13 cellular contexts compared by ENCODE assay signal in genomic region chr11:67384851-67385366, GRCh38. TPM values are rescaled to one million over a fixed set of nuclear protein-coding genes. Genes with fewer than 3 reads are reported as not detected.
A peak's percentile ranks its signal among the peaks of the same experiment; 100 is the strongest.
DNase-seq lines count a peak whose midpoint lies in the region; ATAC-seq, FAIRE-seq and TF ChIP-seq lines count a peak whose summit lies in the region.
"Had no signal": no experiment of that assay in that cellular context is flagged by ENCODE, and none has a peak within 500 bp of the region (broad histone marks: within the 10 kb centered on the region; RNA-seq: fewer than 3 reads in every experiment).

No MANE protein-coding gene starts in this region.

- DNase-seq in RCC 7860 (ENCODE audit: low spot score), result peak; percentile 81
- DNase-seq in epithelial cell of esophagus (ENCODE audit: low read depth), result peak; percentile 74
- peak; percentile 56 for DNase-seq in pons (ENCODE audit: low spot score)
- DNase-seq in NCI-H128 (lab: John Stamatoyannopoulos, UW; ENCODE audit: unreplicated experiment), result no peak
- no peak for DNase-seq in NOMO-1 treated with DMSO at 0.1 percent for 48 hours (lab: John Stamatoyannopoulos, UW; ENCODE audit: unreplicated experiment)
- DNase-seq in mucosa of gallbladder (ENCODE audit: low spot score), result no peak
- DNase-seq: effector CD8-positive, alpha-beta T cell; NCI-H1436 treated with DMSO at 0.1 percent for 48 hours had no signal

- CTCF ChIA-PET in HEK293 (lab: Yijun Ruan, JAX), result interaction anchor here (0.7 to 25.6 kb wide), 6 partner anchors 17 to 134 kb away, joined by 3 to 898 read pairs (median 5); partner anchors contain the start of genes CLCF1, POLD4 and PPP1CA

- TF ChIP-seq CTCF in HEK293 (tag by site-specific recombination; IDR thresholded peaks at IDR 0.05) (no peak), epithelial cell of esophagus (IDR thresholded peaks at IDR 0.05; ENCODE audit: insufficient read depth, low read depth, low read length, missing control alignments) (no peak)

- no peak for ATAC-seq in HG03378 (IDR thresholded peaks at IDR 0.05; ENCODE audit: unreplicated experiment)
- ATAC-seq: activated naive CD4-positive, alpha-beta T cell treated with anti-CD3 and anti-CD28 coated beads, Interleukin-2, amount 50 U/mL, for 72 hours; mucosa of descending colon had no signal

- peak; percentile 46 for FAIRE-seq in RCC 7860 (lab: Jason Lieb, UNC)
- FAIRE-seq: GM18507 had no signal

- H3K27ac ChIP-seq in HEK293 (ENCODE audit: extremely low read depth, low read depth, low read length), result no peak overlapping the region

- H3K9me3 ChIP-seq in HEK293 (ENCODE audit: control insufficient read depth, insufficient read depth, low read depth, low read length), result no peaks in the 10 kb centered on the region
- H3K9me3 ChIP-seq: mucosa of descending colon had no signal

- no peak overlapping the region for H3K4me3 ChIP-seq in HEK293 (ENCODE audit: low read depth, low read length)
- no peak overlapping the region for H3K4me3 ChIP-seq in epithelial cell of esophagus (ENCODE audit: low read length)
- H3K4me3 ChIP-seq: mucosa of descending colon had no signal

- no peaks in the 10 kb centered on the region for H3K36me3 ChIP-seq in HEK293 (ENCODE audit: control insufficient read depth in 2 of 2, insufficient read depth in 1 of 2, low read length in 2 of 2)

- POLR2A ChIA-PET in HEK293 (lab: Yijun Ruan, JAX), result interaction anchor here (1.8 kb wide), 1 partner anchor 16 kb away, joined by 5 read pairs; the partner anchor contains the start of gene PPP1CA

- H3K4me1 ChIP-seq in HEK293 (ENCODE audit: control insufficient read depth, insufficient read depth, low read length), result no peaks in the 10 kb centered on the region

TF ChIP-seq in HEK293, 187 proteins besides CTCF, POLR2A, EP300 and RAD21:
- TF ChIP-seq ZBTB21 (tag by site-specific recombination; IDR thresholded peaks at IDR 0.05), result no peak
- 0 out of 2 replicates have a peak, but pooled peaks have one; percentile 29 for TF ChIP-seq ZBTB48 (tag by site-specific recombination; IDR thresholded peaks at IDR 0.05)
- 0 out of 2 replicates have a peak, but pooled peaks have one; percentile 29 for TF ChIP-seq PRDM10 (tag by site-specific recombination; IDR thresholded peaks at IDR 0.05)

RNA-seq across cellular contexts. Expression of gene RAD9A, which starts 6.9 kb away (rescaled TPM):
- total RNA-seq in mucosa of gallbladder, result 45.0 TPM

RNA-seq across cellular contexts. Expression of gene CLCF1, which starts 11.5 kb away (rescaled TPM):
- total RNA-seq in mucosa of gallbladder, result 4.0 TPM

RNA-seq across cellular contexts. Expression of gene PPP1CA, which starts 16.7 kb away (rescaled TPM):
- total RNA-seq in mucosa of gallbladder, result 140 TPM

RNA-seq across cellular contexts. Expression of gene TBC1D10C, which starts 19.0 kb away (rescaled TPM):
- 10.6 TPM for total RNA-seq in mucosa of gallbladder

RNA-seq across cellular contexts. Expression of gene CARNS1, which starts 30.6 kb away (rescaled TPM):
- 78.4 TPM for total RNA-seq in mucosa of gallbladder

Comparison
In these comparisons a context has a peak if more than half of its experiments do, and no peak if none do; other contexts are left out.
1. DNase-seq: peak in RCC 7860 (single experiment), epithelial cell of esophagus (single experiment) and pons (single experiment); none in NCI-H128 (single experiment), NOMO-1 treated with DMSO at 0.1 percent for 48 hours (single experiment) and mucosa of gallbladder (single experiment).